Comparison of ENCODE assay signal across 18 cellular contexts in the genomic region with DNA sequence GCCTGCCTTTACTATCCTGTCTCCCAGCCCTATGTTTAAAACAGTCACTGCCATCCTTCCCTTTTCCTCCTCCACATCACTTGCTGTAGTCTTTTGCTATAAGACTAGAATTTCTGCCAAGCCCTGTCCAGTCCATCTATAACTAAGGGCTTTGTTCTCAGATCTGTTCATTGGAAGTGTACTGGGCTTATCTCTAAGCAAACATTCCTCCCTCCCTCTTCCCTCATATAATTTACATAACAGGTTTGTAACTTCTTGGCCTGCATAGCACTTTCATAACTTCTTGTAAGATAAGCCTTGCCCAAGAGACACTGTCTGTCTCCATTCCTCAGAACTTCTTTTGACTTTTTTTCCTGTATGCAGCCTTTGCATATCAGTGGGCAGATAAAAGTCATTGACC. TPM values are rescaled to one million over a fixed set of nuclear protein-coding genes. Genes with fewer than 3 reads are reported as not detected.
DNase-seq lines count a peak whose midpoint lies in the region; ATAC-seq, FAIRE-seq and TF ChIP-seq lines count a peak whose summit lies in the region.
"Had no signal": no experiment of that assay in that cellular context is flagged by ENCODE, and none has a peak within 500 bp of the region (broad histone marks: within the 10 kb centered on the region; RNA-seq: fewer than 3 reads in every experiment).

No MANE protein-coding gene starts in this region.

- H3K4me3 ChIP-seq in PC-3 (ENCODE audit: low read length) (no peak overlapping the region), fibroblast of pulmonary artery (replicated peaks; ENCODE audit: low read depth, low read length) (no peak overlapping the region), lower lobe of right lung (no peak overlapping the region), transverse colon (no peak overlapping the region)
- H3K4me3 ChIP-seq in CD8-positive, alpha-beta memory T cell (ENCODE audit: low read length): no peak overlapping the region
- H3K4me3 ChIP-seq: BLaER1 treated with 17β-estradiol and CSF1 and Interleukin-3, amounts not matched to agents 10 nM and 100 nM; coronary artery; GM23338; MG63; neural progenitor cell; skin epidermis; vagina had no signal

- CTCF ChIA-PET in PC-3 (lab: Charles Lee): no interaction called here
- CTCF ChIA-PET in CD8-positive, alpha-beta memory T cell (lab: Charles Lee): no interaction called here

- no peak overlapping the region for H3K4me3 Mint-ChIP-seq in CD8-positive, alpha-beta memory T cell
- H3K4me3 Mint-ChIP-seq: activated naive CD8-positive, alpha-beta T cell treated with anti-CD3 and anti-CD28 coated beads, Interleukin-2, amount 50 U/mL, for 24 hours; activated T-cell treated with anti-CD3 and anti-CD28 coated beads, Interleukin-2, amount 50 U/mL, for 24 hours; GM23338; neural progenitor cell had no signal

- no peak overlapping the region for H3K27ac Mint-ChIP-seq in CD8-positive, alpha-beta memory T cell
- H3K27ac Mint-ChIP-seq: activated naive CD8-positive, alpha-beta T cell treated with anti-CD3 and anti-CD28 coated beads, Interleukin-2, amount 50 U/mL, for 24 hours; activated T-cell treated with anti-CD3 and anti-CD28 coated beads, Interleukin-2, amount 50 U/mL, for 24 hours; GM23338; neural progenitor cell had no signal

- H3K36me3 Mint-ChIP-seq in CD8-positive, alpha-beta memory T cell: peaks cover 16 to 63% (median 52%) of the 10 kb centered on the region in 3 donors
- H3K36me3 Mint-ChIP-seq: neural progenitor cell had no signal

- H3K27me3 ChIP-seq in PC-3 (ENCODE audit: low read length): no peaks in the 10 kb centered on the region
- H3K27me3 ChIP-seq in lower lobe of right lung (ENCODE audit: low read depth): no peaks in the 10 kb centered on the region
- H3K27me3 ChIP-seq in transverse colon: no peaks in the 10 kb centered on the region
- H3K27me3 ChIP-seq in CD8-positive, alpha-beta memory T cell (ENCODE audit: insufficient read depth, low read length, poor library complexity, severe bottlenecking): no peaks in the 10 kb centered on the region
- H3K27me3 ChIP-seq: BLaER1 treated with 17β-estradiol and CSF1 and Interleukin-3, amounts not matched to agents 10 nM and 100 nM; MG63; neural progenitor cell; vagina had no signal

- H2AFZ ChIP-seq in PC-3 (ENCODE audit: low read length): no peak overlapping the region
- H2AFZ ChIP-seq: GM23338, neural progenitor cell had no signal

- no TSS peak for BruUV-seq in PC-3 (replicated peaks; lab: Mats Ljungman, UMichigan)

- no peak overlapping the region for H3K4me2 ChIP-seq in PC-3 (ENCODE audit: low read length)
- H3K4me2 ChIP-seq: BLaER1 treated with 17β-estradiol and CSF1 and Interleukin-3, amounts not matched to agents 10 nM and 100 nM; GM23338; neural progenitor cell had no signal

- DNase-seq in PC-3: peak; percentile 48
- DNase-seq in fibroblast of pulmonary artery (ENCODE audit: low read depth): peak; percentile 79
- no peak for DNase-seq in lower lobe of right lung
- no peak for DNase-seq in transverse colon
- no peak for DNase-seq in D721Med (ENCODE audit: insufficient read length, low spot score)
- DNase-seq in CD8-positive, alpha-beta memory T cell: no peak
- DNase-seq: activated naive CD8-positive, alpha-beta T cell treated with anti-CD3 and anti-CD28 coated beads, Interleukin-2, amount 50 U/mL, for 24 hours; activated T-cell treated with anti-CD3 and anti-CD28 coated beads, Interleukin-2, amount 50 U/mL, for 24 hours; MG63; NCI-H2081 treated with DMSO at 0.1 percent for 48 hours; stimulated activated naive CD4-positive, alpha-beta T cell treated with Interleukin-2 at 50 U/mL for 16 hours had no signal

- H3K9me3 Mint-ChIP-seq in CD8-positive, alpha-beta memory T cell: peaks cover 26 to 33% (median 27%) of the 10 kb centered on the region in 5 donors

- H3K9ac ChIP-seq in PC-3 (ENCODE audit: low read length): no peak overlapping the region
- H3K9ac ChIP-seq: BLaER1 treated with 17β-estradiol and CSF1 and Interleukin-3, amounts not matched to agents 10 nM and 100 nM; neural progenitor cell had no signal

- H3K4me1 ChIP-seq in PC-3 (ENCODE audit: insufficient read depth, low read length): peaks cover 7% of the 10 kb centered on the region; the same call in 1 of the 2 replicates
- peaks cover 11% of the 10 kb centered on the region for H3K4me1 ChIP-seq in lower lobe of right lung
- peaks cover 0 to 12% (median 8%) of the 10 kb centered on the region in 4 donors for H3K4me1 ChIP-seq in transverse colon
- H3K4me1 ChIP-seq in CD8-positive, alpha-beta memory T cell (ENCODE audit: insufficient read depth, low read length): no peaks in the 10 kb centered on the region
- H3K4me1 ChIP-seq: BLaER1 treated with 17β-estradiol and CSF1 and Interleukin-3, amounts not matched to agents 10 nM and 100 nM; neural progenitor cell; vagina had no signal

- H3F3A ChIP-seq in PC-3 (ENCODE audit: low read length, unreplicated experiment): no peaks in the 10 kb centered on the region

- no peaks in the 10 kb centered on the region for H4K20me1 ChIP-seq in PC-3 (ENCODE audit: low read length)
- H4K20me1 ChIP-seq: BLaER1 treated with 17β-estradiol and CSF1 and Interleukin-3, amounts not matched to agents 10 nM and 100 nM had no signal

- no peaks in the 10 kb centered on the region for H3K4me1 Mint-ChIP-seq in CD8-positive, alpha-beta memory T cell
- H3K4me1 Mint-ChIP-seq: activated naive CD8-positive, alpha-beta T cell treated with anti-CD3 and anti-CD28 coated beads, Interleukin-2, amount 50 U/mL, for 24 hours; GM23338; neural progenitor cell had no signal

- no peak overlapping the region for H3K27ac ChIP-seq in PC-3 (ENCODE audit: low read length)
- H3K27ac ChIP-seq in lower lobe of right lung: peak overlapping the region; percentile 51
- peak overlapping the region; percentile 37 to 73 (median 59) for H3K27ac ChIP-seq in transverse colon
- H3K27ac ChIP-seq in CD8-positive, alpha-beta memory T cell (ENCODE audit: low read depth, low read length): no peak overlapping the region
- H3K27ac ChIP-seq: BLaER1 treated with 17β-estradiol and CSF1 and Interleukin-3, amounts not matched to agents 10 nM and 100 nM; coronary artery; neural progenitor cell; vagina had no signal

- peak; percentile 97 for ATAC-seq in PC-3
- ATAC-seq in lower lobe of right lung: peak; percentile 88 to 96
- no peak for ATAC-seq in HG03025 (IDR thresholded peaks at IDR 0.05; ENCODE audit: low FRiP score, unreplicated experiment)
- ATAC-seq: activated naive CD8-positive, alpha-beta T cell treated with anti-CD3 and anti-CD28 coated beads, Interleukin-2, amount 50 U/mL, for 24 hours; GM23338 had no signal

- TF ChIP-seq POLR2A in transverse colon (IDR thresholded peaks at IDR 0.05): no peak

- TF ChIP-seq EP300 in transverse colon (IDR thresholded peaks at IDR 0.05; ENCODE audit: low read depth): no peak

- H3K36me3 ChIP-seq in PC-3 (ENCODE audit: low read depth, low read length): no peaks in the 10 kb centered on the region
- H3K36me3 ChIP-seq in lower lobe of right lung: no peaks in the 10 kb centered on the region
- no peaks in the 10 kb centered on the region for H3K36me3 ChIP-seq in transverse colon
- H3K36me3 ChIP-seq in CD8-positive, alpha-beta memory T cell (ENCODE audit: insufficient read depth, low read length): no peaks in the 10 kb centered on the region
- H3K36me3 ChIP-seq: BLaER1 treated with 17β-estradiol and CSF1 and Interleukin-3, amounts not matched to agents 10 nM and 100 nM; MG63; vagina had no signal

- H3K79me2 ChIP-seq in PC-3 (ENCODE audit: low read length): no peaks in the 10 kb centered on the region

- no peak for FAIRE-seq in D721Med (lab: Jason Lieb, UNC)

- in situ Hi-C loops in transverse colon (cut with MboI; ENCODE audit: low pct_ligation_motif_present in 1 of 4, low pct_unique_long_range_greater_than_20kb in 1 of 4, low sequenced_read_pairs in 3 of 4): no loop called here

- H3K27me3 Mint-ChIP-seq in CD8-positive, alpha-beta memory T cell: no peaks in the 10 kb centered on the region
- H3K27me3 Mint-ChIP-seq: activated naive CD8-positive, alpha-beta T cell treated with anti-CD3 and anti-CD28 coated beads, Interleukin-2, amount 50 U/mL, for 24 hours; activated T-cell treated with anti-CD3 and anti-CD28 coated beads, Interleukin-2, amount 50 U/mL, for 24 hours had no signal

- H3K9me2 ChIP-seq in PC-3 (replicated peaks; ENCODE audit: low read length): no peaks in the 10 kb centered on the region

- TF ChIP-seq CTCF in PC-3 (conservative IDR thresholded peaks at IDR 0.05; ENCODE audit: low read depth, low read length) (no peak), fibroblast of pulmonary artery (IDR thresholded peaks at IDR 0.05; ENCODE audit: low read length, missing control alignments) (no peak), lower lobe of right lung (IDR thresholded peaks at IDR 0.05) (no peak), transverse colon (IDR thresholded peaks at IDR 0.05) (no peak), D721Med (IDR thresholded peaks at IDR 0.05; ENCODE audit: insufficient read depth, missing control alignments) (no peak)

- POLR2A ChIA-PET in PC-3 (lab: Charles Lee; ENCODE audit: unreplicated experiment): no interaction called here
- POLR2A ChIA-PET in CD8-positive, alpha-beta memory T cell (lab: Charles Lee): no interaction called here

- intact Hi-C loops in PC-3 (cut with micrococcal nuclease): no loop called here
- intact Hi-C loops in lower lobe of right lung (cut with DNase I): no loop called here
- intact Hi-C loops in transverse colon (cut with DNase I; ENCODE audit: low total_unique reads): no loop called here

- H3K9me3 ChIP-seq in PC-3 (ENCODE audit: low read length): peaks cover 4% of the 10 kb centered on the region; the same call in 1 of the 2 replicates
- peaks cover 18% of the 10 kb centered on the region for H3K9me3 ChIP-seq in lower lobe of right lung
- peaks cover 6 to 24% of the 10 kb centered on the region in 2 donors for H3K9me3 ChIP-seq in transverse colon
- H3K9me3 ChIP-seq in CD8-positive, alpha-beta memory T cell (ENCODE audit: low read length): peaks cover 12% of the 10 kb centered on the region

RNA-seq across cellular contexts. Expression of a gene that starts 16.7 kb away (rescaled TPM):
- 1.1 and 1.2 TPM in 2 replicates for total RNA-seq in PC-3 (2014; rRNA removed)
- total RNA-seq in lower lobe of right lung: 23.4 TPM
- total RNA-seq in transverse colon: 10 to 100 TPM in 1 of 4 donors, 1 to 10 TPM in 2, not detected in 1; 2.3 to 14.9 (median 4.1) TPM
- total RNA-seq in CD8-positive, alpha-beta memory T cell: 10 to 100 TPM; 28.6 to 29.6 TPM
- polyA plus RNA-seq in CD8-positive, alpha-beta memory T cell: 30.5 TPM

Comparison
In these comparisons a context has a peak if more than half of its experiments do, and no peak if none do; other contexts are left out.
1. DNase-seq: peak in PC-3 (single experiment) and fibroblast of pulmonary artery (single experiment); none in lower lobe of right lung (single experiment), transverse colon (single experiment), D721Med (single experiment) and CD8-positive, alpha-beta memory T cell (0 of 5).
2. H3K27ac ChIP-seq: peak in lower lobe of right lung (single experiment) and transverse colon (4 of 4); none in PC-3 (single experiment) and CD8-positive, alpha-beta memory T cell (single experiment).